ENCODE assay signal across 31 cellular contexts in genomic region chr6:132760256-132760655, GRCh38. TPM values are rescaled to one million over a fixed set of nuclear protein-coding genes. Genes with fewer than 3 reads are reported as not detected.
A peak's percentile ranks its signal among the peaks of the same experiment; 100 is the strongest.
DNase-seq lines count a peak whose midpoint lies in the region; ATAC-seq and TF ChIP-seq lines count a peak whose summit lies in the region.
"Had no signal": no experiment of that assay in that cellular context is flagged by ENCODE, and none has a peak within 500 bp of the region (broad histone marks: within the 10 kb centered on the region; RNA-seq: fewer than 3 reads in every experiment).

No MANE protein-coding gene starts in this region.

- H3K27me3 Mint-ChIP-seq in activated naive CD8-positive, alpha-beta T cell treated with anti-CD3 and anti-CD28 coated beads, Interleukin-2, amount 10 ng/mL, durations not matched to agents 7 days and 5 days = no peaks in the 10 kb centered on the region
- no peaks in the 10 kb centered on the region for H3K27me3 Mint-ChIP-seq in activated naive CD8-positive, alpha-beta T cell treated with anti-CD3 and anti-CD28 coated beads, Interleukin-2, amount 50 U/mL, for 24 hours
- H3K27me3 Mint-ChIP-seq: activated CD4-positive, alpha-beta memory T cell treated with anti-CD3 and anti-CD28 coated beads, Interleukin-2, amount 10 ng/mL, durations not matched to agents 7 days and 5 days had no signal

- ATAC-seq in activated naive CD8-positive, alpha-beta T cell treated with anti-CD3 and anti-CD28 coated beads, Interleukin-2, amount 10 ng/mL, durations not matched to agents 7 days and 5 days (ENCODE audit: low read depth) = no peak
- ATAC-seq in activated naive CD8-positive, alpha-beta T cell treated with anti-CD3 and anti-CD28 coated beads, Interleukin-2, amount 50 U/mL, for 24 hours = no peak
- ATAC-seq in GM21360 (IDR thresholded peaks at IDR 0.05; ENCODE audit: unreplicated experiment) (peak; percentile 34), HG03175 (IDR thresholded peaks at IDR 0.05; ENCODE audit: unreplicated experiment) (peak; percentile 21)
- ATAC-seq: A549, left lung, pancreas, Right ventricle myocardium inferior, sciatic nerve had no signal

- H3K27me3 ChIP-seq in neutrophil = no peaks in the 10 kb centered on the region
- H3K27me3 ChIP-seq: left lung, pancreas, upper lobe of left lung had no signal

- peaks cover 19% of the 10 kb centered on the region for H3K4me1 Mint-ChIP-seq in activated naive CD8-positive, alpha-beta T cell treated with anti-CD3 and anti-CD28 coated beads, Interleukin-2, amount 10 ng/mL, durations not matched to agents 7 days and 5 days
- H3K4me1 Mint-ChIP-seq in activated naive CD8-positive, alpha-beta T cell treated with anti-CD3 and anti-CD28 coated beads, Interleukin-2, amount 50 U/mL, for 24 hours = peaks cover 46% of the 10 kb centered on the region

- no peaks in the 10 kb centered on the region for H3K9me3 Mint-ChIP-seq in activated naive CD8-positive, alpha-beta T cell treated with anti-CD3 and anti-CD28 coated beads, Interleukin-2, amount 10 ng/mL, durations not matched to agents 7 days and 5 days
- no peaks in the 10 kb centered on the region for H3K9me3 Mint-ChIP-seq in activated naive CD8-positive, alpha-beta T cell treated with anti-CD3 and anti-CD28 coated beads, Interleukin-2, amount 50 U/mL, for 24 hours
- H3K9me3 Mint-ChIP-seq: activated CD4-positive, alpha-beta memory T cell treated with anti-CD3 and anti-CD28 coated beads, Interleukin-2, amount 10 ng/mL, durations not matched to agents 7 days and 5 days; nephron had no signal

- peaks cover 13% of the 10 kb centered on the region for H3K36me3 Mint-ChIP-seq in activated naive CD8-positive, alpha-beta T cell treated with anti-CD3 and anti-CD28 coated beads, Interleukin-2, amount 10 ng/mL, durations not matched to agents 7 days and 5 days
- H3K36me3 Mint-ChIP-seq in activated naive CD8-positive, alpha-beta T cell treated with anti-CD3 and anti-CD28 coated beads, Interleukin-2, amount 50 U/mL, for 24 hours (ENCODE audit: low read depth) = peaks cover 3% of the 10 kb centered on the region

- peaks cover 9% of the 10 kb centered on the region for H3K36me3 ChIP-seq in neutrophil
- H3K36me3 ChIP-seq: BE2C, left lung, pancreas, upper lobe of left lung had no signal

- POLR2A ChIA-PET in activated naive CD8-positive, alpha-beta T cell treated with anti-CD3 and anti-CD28 coated beads, Interleukin-2, amount 10 ng/mL, durations not matched to agents 7 days and 5 days (lab: Charles Lee) = no interaction called here

- peaks cover 63 to 72% of the 10 kb centered on the region in 2 experiments for H3K4me1 ChIP-seq in neutrophil (ENCODE audit: control insufficient read depth in 1 of 2, insufficient read depth in 1 of 2, low read depth in 1 of 2, low read length in 1 of 2)
- H3K4me1 ChIP-seq: BE2C had no signal

- H3K4me3 ChIP-seq in neutrophil (ENCODE audit: low read depth in 1 of 2, low read length in 1 of 2) = no peak overlapping the region
- H3K4me3 ChIP-seq: A549, left lung, pancreas, upper lobe of left lung had no signal

- no peaks in the 10 kb centered on the region for H3K9me3 ChIP-seq in neutrophil
- H3K9me3 ChIP-seq: A549, BE2C, left lung, pancreas, upper lobe of left lung had no signal

- DNase-seq in activated naive CD8-positive, alpha-beta T cell treated with anti-CD3 and anti-CD28 coated beads, Interleukin-2, amount 10 ng/mL, durations not matched to agents 7 days and 5 days = no peak
- no peak for DNase-seq in activated naive CD8-positive, alpha-beta T cell treated with anti-CD3 and anti-CD28 coated beads, Interleukin-2, amount 50 U/mL, for 24 hours
- DNase-seq in COLO668 (lab: John Stamatoyannopoulos, UW; ENCODE audit: unreplicated experiment) (no peak), NCI-H2081 treated with DMSO at 0.1 percent for 48 hours (lab: John Stamatoyannopoulos, UW) (no peak), C1 segment of cervical spinal cord (lab: John Stamatoyannopoulos, UW) (no peak)
- DNase-seq: activated CD4-positive, alpha-beta memory T cell treated with anti-CD3 and anti-CD28 coated beads, Interleukin-2, amount 10 ng/mL, durations not matched to agents 7 days and 5 days; activated CD4-positive, CD25-positive, alpha-beta regulatory T cell; activated effector memory CD4-positive, alpha-beta T cell treated with anti-CD3 and anti-CD28 coated beads, Interleukin-2, amount 50 U/mL, for 16 hours; activated T-cell treated with anti-CD3 and anti-CD28 coated beads for 4 hours; aorta; BE2C; Calu3; central memory CD4-positive, alpha-beta T cell; dermis blood vessel endothelial cell; EL; left lung; NCI-H1694 treated with DMSO at 0.1 percent for 48 hours; NCI-H2227 treated with DMSO at 0.1 percent for 48 hours; NCI-H82; pancreas; T1000; upper lobe of left lung had no signal

- TF ChIP-seq CTCF in neutrophil (IDR thresholded peaks at IDR 0.05) = no peak

- H3K27ac Mint-ChIP-seq in activated naive CD8-positive, alpha-beta T cell treated with anti-CD3 and anti-CD28 coated beads, Interleukin-2, amount 10 ng/mL, durations not matched to agents 7 days and 5 days = peak overlapping the region; percentile 53
- H3K27ac Mint-ChIP-seq in activated naive CD8-positive, alpha-beta T cell treated with anti-CD3 and anti-CD28 coated beads, Interleukin-2, amount 50 U/mL, for 24 hours = no peak overlapping the region
- H3K27ac Mint-ChIP-seq: activated CD4-positive, alpha-beta memory T cell treated with anti-CD3 and anti-CD28 coated beads, Interleukin-2, amount 10 ng/mL, durations not matched to agents 7 days and 5 days had no signal

- peak overlapping the region; percentile 94 for H3K27ac ChIP-seq in neutrophil
- H3K27ac ChIP-seq: A549, KMS-11, left lung, pancreas, upper lobe of left lung had no signal

- H3K4me3 Mint-ChIP-seq in activated naive CD8-positive, alpha-beta T cell treated with anti-CD3 and anti-CD28 coated beads, Interleukin-2, amount 10 ng/mL, durations not matched to agents 7 days and 5 days = no peak overlapping the region
- H3K4me3 Mint-ChIP-seq in activated naive CD8-positive, alpha-beta T cell treated with anti-CD3 and anti-CD28 coated beads, Interleukin-2, amount 50 U/mL, for 24 hours = no peak overlapping the region
- H3K4me3 Mint-ChIP-seq: activated CD4-positive, alpha-beta memory T cell treated with anti-CD3 and anti-CD28 coated beads, Interleukin-2, amount 10 ng/mL, durations not matched to agents 7 days and 5 days; nephron had no signal

RNA-seq across cellular contexts. Expression of gene VNN2, which starts 2.6 kb away (rescaled TPM):
- 10 to 100 TPM; 30.4 to 31.5 TPM for total RNA-seq in activated naive CD8-positive, alpha-beta T cell treated with anti-CD3 and anti-CD28 coated beads, Interleukin-2, amount 10 ng/mL, durations not matched to agents 7 days and 5 days
- total RNA-seq: dermis blood vessel endothelial cell, H1 had no signal

RNA-seq across cellular contexts. Expression of gene SLC18B1, which starts 38.2 kb away (rescaled TPM):
- 1 to 10 TPM; 8.3 to 8.8 TPM for total RNA-seq in activated naive CD8-positive, alpha-beta T cell treated with anti-CD3 and anti-CD28 coated beads, Interleukin-2, amount 10 ng/mL, durations not matched to agents 7 days and 5 days

RNA-seq across cellular contexts. Expression of gene VNN1, which starts 46.4 kb away (rescaled TPM):
- not detected for total RNA-seq in activated naive CD8-positive, alpha-beta T cell treated with anti-CD3 and anti-CD28 coated beads, Interleukin-2, amount 10 ng/mL, durations not matched to agents 7 days and 5 days
- total RNA-seq: activated CD4-positive, alpha-beta memory T cell treated with anti-CD3 and anti-CD28 coated beads, Interleukin-2, amount 10 ng/mL, durations not matched to agents 7 days and 5 days; dermis blood vessel endothelial cell; H1 had no signal

RNA-seq across cellular contexts. Expression of gene RPS12, which starts 54.1 kb away (rescaled TPM):
- total RNA-seq in activated naive CD8-positive, alpha-beta T cell treated with anti-CD3 and anti-CD28 coated beads, Interleukin-2, amount 10 ng/mL, durations not matched to agents 7 days and 5 days = 1,000 to 10,000 TPM; 1,453 to 1,569 TPM

Comparison
In these comparisons a context has a peak if more than half of its experiments do, and no peak if none do; other contexts are left out.
1. ATAC-seq: peak in GM21360 (single experiment) and HG03175 (single experiment); none in activated naive CD8-positive, alpha-beta T cell treated with anti-CD3 and anti-CD28 coated beads, Interleukin-2, amount 10 ng/mL, durations not matched to agents 7 days and 5 days (single experiment) and activated naive CD8-positive, alpha-beta T cell treated with anti-CD3 and anti-CD28 coated beads, Interleukin-2, amount 50 U/mL, for 24 hours (single experiment).